Comparison of ENCODE assay signal across 34 cellular contexts in genomic region chr2:211729433-211729832, GRCh38.
DNase-seq lines count a peak whose midpoint lies in the region; ATAC-seq, FAIRE-seq and TF ChIP-seq lines count a peak whose summit lies in the region.
"Had no signal": no experiment of that assay in that cellular context is flagged by ENCODE, and none has a peak within 500 bp of the region (broad histone marks: within the 10 kb centered on the region; RNA-seq: fewer than 3 reads in every experiment).

No MANE protein-coding gene starts in this region.

- no peak for TF ChIP-seq POLR2A in HepG2 (IDR thresholded peaks at IDR 0.05; ENCODE audit: insufficient read depth in 1 of 2, low read depth in 2 of 2, low read length in 2 of 2)
- no peak for TF ChIP-seq POLR2A in right lobe of liver (IDR thresholded peaks at IDR 0.05)
- TF ChIP-seq POLR2A in testis (IDR thresholded peaks at IDR 0.05) = no peak

- H3K27ac ChIP-seq in HepG2 (ENCODE audit: extremely low read length, insufficient read depth, low read length) = no peak overlapping the region
- H3K27ac ChIP-seq in right lobe of liver = no peak overlapping the region
- peak overlapping the region; percentile 35; the same call in 1 of the 2 replicates for H3K27ac ChIP-seq in HL-60 (replicated peaks)
- H3K27ac ChIP-seq in angular gyrus (ENCODE audit: low read depth, low read length) = peak overlapping the region; percentile 19
- peak overlapping the region in 33 of 59 donors; percentile 17 to 84 (median 70) for H3K27ac ChIP-seq in dorsolateral prefrontal cortex
- no peak overlapping the region for H3K27ac ChIP-seq in testis
- H3K27ac ChIP-seq: 22Rv1; A549; BLaER1; BLaER1 treated with 17β-estradiol and CSF1 and Interleukin-3, amounts not matched to agents 10 nM and 100 nM; C4-2B had no signal

- H3K4me3 ChIP-seq in HepG2 (replicated peaks in 1 of 3; ENCODE audit: insufficient read depth in 1 of 3, low read depth in 2 of 3, low read length in 3 of 3) (no peak overlapping the region), right lobe of liver (no peak overlapping the region), HL-60 (replicated peaks; ENCODE audit: insufficient read depth, low read length) (no peak overlapping the region), dorsolateral prefrontal cortex (peak overlapping the region in 3 of 59 donors; percentile 37 to 49 (median 41)), testis (no peak overlapping the region), MG63 (no peak overlapping the region)
- H3K4me3 ChIP-seq: A549; BLaER1; BLaER1 treated with 17β-estradiol and CSF1 and Interleukin-3, amounts not matched to agents 10 nM and 100 nM had no signal

- intact Hi-C loops in HepG2 (cut with micrococcal nuclease; ENCODE audit: unreplicated experiment) (no loop called here), right lobe of liver (cut with DNase I) (no loop called here), dorsolateral prefrontal cortex (cut with DNase I) (no loop called here), testis (cut with DNase I; ENCODE audit: low total_unique reads) (no loop called here)

- DNase-seq in HepG2 (ENCODE audit: low spot score) = no peak
- no peak for DNase-seq in right lobe of liver
- no peak for DNase-seq in HL-60 (ENCODE audit: low read depth in 1 of 2, low spot score in 1 of 2)
- no peak for DNase-seq in dorsolateral prefrontal cortex
- no peak for DNase-seq in testis
- no peak for DNase-seq in SHP77 treated with DMSO at 0.1 percent for 48 hours (lab: John Stamatoyannopoulos, UW)
- no peak for DNase-seq in MG63
- DNase-seq: 8988T; ACHN; AML-193; BE2C; C1 segment of cervical spinal cord; Caco-2; Calu3; CD4-positive, alpha-beta memory T cell; CD4-positive, alpha-beta T cell; CD4-positive, CD25-positive, alpha-beta regulatory T cell; CD8-positive, alpha-beta memory T cell; CD8-positive, alpha-beta T cell; COR-L47; DMS 273 treated with DMSO at 0.1 percent for 48 hours; DMS153; DMS53; DMS79; DMS79 treated with DMSO at 0.1 percent for 48 hours; DND-41; EL had no signal

- no peak for ATAC-seq in HepG2
- no peak for ATAC-seq in right lobe of liver
- ATAC-seq: A549; CD8-positive, alpha-beta T cell had no signal

- H3K36me3 ChIP-seq in HepG2 (replicated peaks in 1 of 2; ENCODE audit: control insufficient read depth in 1 of 2, insufficient read depth in 2 of 2, low read length in 2 of 2) (no peaks in the 10 kb centered on the region), right lobe of liver (no peaks in the 10 kb centered on the region), testis (ENCODE audit: low read depth, missing control alignments) (no peaks in the 10 kb centered on the region), MG63 (no peaks in the 10 kb centered on the region)
- H3K36me3 ChIP-seq: BE2C; BLaER1; BLaER1 treated with 17β-estradiol and CSF1 and Interleukin-3, amounts not matched to agents 10 nM and 100 nM had no signal

- no peak overlapping the region for H3K9ac ChIP-seq in HepG2 (ENCODE audit: insufficient read depth, low read depth, low read length)
- H3K9ac ChIP-seq: BLaER1; BLaER1 treated with 17β-estradiol and CSF1 and Interleukin-3, amounts not matched to agents 10 nM and 100 nM had no signal

- no peaks in the 10 kb centered on the region for H4K20me1 ChIP-seq in HepG2 (ENCODE audit: insufficient read depth, low read length)
- H4K20me1 ChIP-seq: BLaER1; BLaER1 treated with 17β-estradiol and CSF1 and Interleukin-3, amounts not matched to agents 10 nM and 100 nM had no signal

- no peak for TF ChIP-seq EP300 in HepG2 (IDR thresholded peaks at IDR 0.05; ENCODE audit: low read depth in 2 of 2, low read length in 2 of 2)
- no peak for TF ChIP-seq EP300 in HepG2 (CRISPR knock-in tag; IDR thresholded peaks at IDR 0.05; ENCODE audit: borderline replicate concordance)

- no peak overlapping the region for H3K4me2 ChIP-seq in HepG2 (ENCODE audit: low read depth, low read length)
- H3K4me2 ChIP-seq: A549 had no signal

- H3K4me1 ChIP-seq in HepG2 (ENCODE audit: insufficient read depth, low read length) = no peaks in the 10 kb centered on the region
- H3K4me1 ChIP-seq in right lobe of liver = no peaks in the 10 kb centered on the region
- H3K4me1 ChIP-seq in testis = peaks cover 3% of the 10 kb centered on the region
- H3K4me1 ChIP-seq: A549, Caco-2 had no signal

- no peaks in the 10 kb centered on the region for H3K79me2 ChIP-seq in HepG2 (ENCODE audit: insufficient read depth, low read length)

- no peak for FAIRE-seq in HepG2 (lab: Jason Lieb, UNC)
- FAIRE-seq: A549, D721Med had no signal

- TF ChIP-seq RAD21 in HepG2 (CRISPR knock-in tag; IDR thresholded peaks at IDR 0.05) = no peak

- CTCF ChIA-PET in HepG2 (lab: Yijun Ruan, JAX; ENCODE audit: low intra/inter-chr PET ratio, low total read pairs) = no interaction called here

- in situ Hi-C loops in HepG2 (cut with HindIII; ENCODE audit: extremely low pct_ligation_motif_present, low pct_unique_long_range_greater_than_20kb) = no loop called here

- no peak overlapping the region for H2AFZ ChIP-seq in HepG2 (ENCODE audit: low read length)

- TF ChIP-seq CTCF in HepG2 (CRISPR knock-in tag; IDR thresholded peaks at IDR 0.05) = no peak
- no peak for TF ChIP-seq CTCF in right lobe of liver (IDR thresholded peaks at IDR 0.05)
- TF ChIP-seq CTCF in HL-60 (IDR thresholded peaks at IDR 0.05; ENCODE audit: insufficient read depth, low read length) = no peak
- no peak for TF ChIP-seq CTCF in dorsolateral prefrontal cortex (IDR thresholded peaks at IDR 0.05 in 54 of 56, conservative IDR thresholded peaks at IDR 0.05 in 2 of 56; ENCODE audit: low read depth in 1 of 56, partially characterized antibody in 56 of 56)
- no peak for TF ChIP-seq CTCF in testis (IDR thresholded peaks at IDR 0.05)

- no TSS peak for BruUV-seq in HepG2 (replicated peaks; lab: Mats Ljungman, UMichigan)

- H3K27me3 ChIP-seq in HepG2 (ENCODE audit: control insufficient read depth in 1 of 2, insufficient read depth in 2 of 2, low read length in 2 of 2) = no peaks in the 10 kb centered on the region; a peak in 1 of 5 replicates
- no peaks in the 10 kb centered on the region for H3K27me3 ChIP-seq in right lobe of liver
- no peaks in the 10 kb centered on the region for H3K27me3 ChIP-seq in HL-60 (ENCODE audit: insufficient read depth, poor library complexity, severe bottlenecking)
- H3K27me3 ChIP-seq in dorsolateral prefrontal cortex = no peaks in the 10 kb centered on the region
- no peaks in the 10 kb centered on the region for H3K27me3 ChIP-seq in testis
- H3K27me3 ChIP-seq in MG63 = no peaks in the 10 kb centered on the region
- H3K27me3 ChIP-seq: BE2C; BLaER1; BLaER1 treated with 17β-estradiol and CSF1 and Interleukin-3, amounts not matched to agents 10 nM and 100 nM had no signal

- POLR2A ChIA-PET in HepG2 (lab: Yijun Ruan, JAX) = no interaction called here

- peaks cover 5% of the 10 kb centered on the region for H3K9me3 ChIP-seq in HepG2 (ENCODE audit: low read length)
- H3K9me3 ChIP-seq in right lobe of liver = no peaks in the 10 kb centered on the region
- H3K9me3 ChIP-seq in testis = no peaks in the 10 kb centered on the region
- no peaks in the 10 kb centered on the region for H3K9me3 ChIP-seq in MG63
- H3K9me3 ChIP-seq: A549; BE2C; BLaER1; BLaER1 treated with 17β-estradiol and CSF1 and Interleukin-3, amounts not matched to agents 10 nM and 100 nM; Caco-2 had no signal

TF ChIP-seq in HepG2, 621 proteins besides CTCF, POLR2A, EP300 and RAD21:
- TF ChIP-seq TRIM22 (IDR thresholded peaks at IDR 0.05) = no peak
- peak; percentile 24 to 63; a peak in 2 of 4 replicates for TF ChIP-seq MAFK (conservative IDR thresholded peaks at IDR 0.05 in 1 of 2, IDR thresholded peaks at IDR 0.05 in 1 of 2; ENCODE audit: low read length in 2 of 2)
- peak; percentile 52; the same call in 1 of the 2 replicates for TF ChIP-seq MAFF (IDR thresholded peaks at IDR 0.05; ENCODE audit: low read depth, low read length)
TF ChIP-seq in HepG2: peak in this region for 2.

Comparison
In these comparisons a context has a peak if more than half of its experiments do, and no peak if none do; other contexts are left out.
1. H3K27ac ChIP-seq: peak in HL-60 (single experiment), angular gyrus (single experiment) and dorsolateral prefrontal cortex (33 of 59); none in HepG2 (single experiment), right lobe of liver (0 of 3) and testis (0 of 2).